17 cellular contexts compared by ENCODE assay signal in genomic region chr6:41189040-41189439, GRCh38. TPM values are rescaled to one million over a fixed set of nuclear protein-coding genes. Genes with fewer than 3 reads are reported as not detected.
"Had no signal": no experiment of that assay in that cellular context is flagged by ENCODE, and none has a peak within 500 bp of the region (broad histone marks: within the 10 kb centered on the region; RNA-seq: fewer than 3 reads in every experiment).

No MANE protein-coding gene starts in this region.

RNA-seq across cellular contexts. Expression of gene TREML2, which starts 11.9 kb away (rescaled TPM):
- total RNA-seq: neural crest cell, occipital lobe, osteoblast, progenitor cell of endocrine pancreas, renal cortical epithelial cell, smooth muscle cell, suprapubic skin had no signal
- polyA plus RNA-seq: smooth muscle cell had no signal

RNA-seq across cellular contexts. Expression of gene TREM2, which starts 26.1 kb away (rescaled TPM):
- total RNA-seq: natural killer cell treated with Interleukin-12 subunit alpha and Interleukin-12 subunit beta and Interleukin-15 and Interleukin-18, amount 100 ng/mL, for 72 hours; neural crest cell; progenitor cell of endocrine pancreas; renal cortical epithelial cell; smooth muscle cell had no signal
- polyA plus RNA-seq: naive thymus-derived CD8-positive, alpha-beta T cell; smooth muscle cell had no signal

RNA-seq across cellular contexts. Expression of gene TREML1, which starts 34.9 kb away (rescaled TPM):
- total RNA-seq: naive thymus-derived CD8-positive, alpha-beta T cell; natural killer cell treated with Interleukin-12 subunit alpha and Interleukin-12 subunit beta and Interleukin-15 and Interleukin-18, amount 100 ng/mL, for 72 hours; neural crest cell; occipital lobe; osteoblast; progenitor cell of endocrine pancreas; renal cortical epithelial cell; smooth muscle cell; suprapubic skin; testis; transverse colon had no signal
- polyA plus RNA-seq: naive thymus-derived CD8-positive, alpha-beta T cell; smooth muscle cell; urinary bladder had no signal

RNA-seq across cellular contexts. Expression of gene TREML4, which starts 39.1 kb away (rescaled TPM):
- total RNA-seq: naive thymus-derived CD8-positive, alpha-beta T cell; natural killer cell treated with Interleukin-12 subunit alpha and Interleukin-12 subunit beta and Interleukin-15 and Interleukin-18, amount 100 ng/mL, for 72 hours; neural crest cell; occipital lobe; osteoblast; ovary; progenitor cell of endocrine pancreas; psoas muscle; renal cortical epithelial cell; sciatic nerve; smooth muscle cell; suprapubic skin; testis; transverse colon; upper lobe of right lung; urinary bladder; uterus had no signal
- polyA plus RNA-seq: naive thymus-derived CD8-positive, alpha-beta T cell; ovary; smooth muscle cell had no signal
